ENCODE assay signal across 1 cellular context in the genomic region with DNA sequence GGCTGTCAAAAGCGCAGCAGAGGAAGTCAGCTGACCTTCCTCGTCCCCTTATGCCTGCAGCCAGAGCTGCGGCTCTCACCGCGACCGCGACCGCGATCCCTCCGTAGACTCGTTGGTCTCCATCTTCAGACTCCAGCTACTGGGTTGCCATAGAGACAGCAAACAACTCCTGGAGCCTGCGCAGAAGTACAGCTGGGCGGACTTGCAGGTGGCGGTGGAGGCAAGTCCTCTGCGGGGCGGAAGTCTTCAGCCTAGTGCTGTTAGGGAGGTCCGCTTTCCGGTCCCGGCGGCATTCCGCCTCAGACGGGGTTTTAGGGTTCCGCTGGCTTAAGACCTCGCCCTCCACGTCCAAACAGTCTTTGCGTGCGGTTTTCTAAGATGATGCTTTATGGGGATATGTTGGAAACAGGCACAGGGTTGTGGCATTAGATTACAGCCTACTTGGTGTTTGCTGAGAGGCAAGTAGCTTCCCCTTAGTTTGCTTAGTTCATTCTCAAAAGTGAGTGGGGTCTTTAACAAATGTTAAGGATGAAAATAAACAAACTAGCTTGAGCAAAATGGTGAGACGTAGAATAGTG.
A peak's percentile ranks its signal among the peaks of the same experiment; 100 is the strongest.
TF ChIP-seq lines count a peak whose summit lies in the region.

SPAG8 (minus strand) TSS at position 238 of the 578 bp plus-strand sequence; CDS start at position 123, 115 bp downstream.

TF ChIP-seq in K562, 482 proteins besides CTCF, POLR2A, EP300 and RAD21 (continued from another document and continues in another):
- TF ChIP-seq ZNF280B (CRISPR knock-in tag; IDR thresholded peaks at IDR 0.05) (no peak), CBX5 (IDR thresholded peaks at IDR 0.05; ENCODE audit: borderline replicate concordance, low read depth) (no peak), SMARCA5 (IDR thresholded peaks at IDR 0.05) (no peak), POU5F1 (IDR thresholded peaks at IDR 0.05; ENCODE audit: borderline replicate concordance, low read depth, low read length, partially characterized antibody) (no peak), ZNF766 (CRISPR knock-in tag; conservative IDR thresholded peaks at IDR 0.05) (no peak), ZNF445 (CRISPR knock-in tag; IDR thresholded peaks at IDR 0.05; ENCODE audit: low read depth) (no peak), MECOM (CRISPR knock-in tag; IDR thresholded peaks at IDR 0.05) (no peak), FOXM1 (IDR thresholded peaks at IDR 0.05; ENCODE audit: low read depth) (no peak), FOXM1 (CRISPR knock-in tag; IDR thresholded peaks at IDR 0.05; ENCODE audit: low read depth) (no peak), KLF6 (CRISPR knock-in tag; IDR thresholded peaks at IDR 0.05; ENCODE audit: borderline replicate concordance) (no peak), MYC (IDR thresholded peaks at IDR 0.05; ENCODE audit: low read depth, low read length) (peak; percentile 23; the same call in 1 of the 2 replicates), MYC (CRISPR knock-in tag; IDR thresholded peaks at IDR 0.05; ENCODE audit: borderline replicate concordance, low read depth) (no peak), IRF1 (CRISPR knock-in tag; IDR thresholded peaks at IDR 0.05; ENCODE audit: borderline replicate concordance) (no peak), ADNP (tag; IDR thresholded peaks at IDR 0.05) (no peak), CREBBP (IDR thresholded peaks at IDR 0.05; ENCODE audit: low read depth, low read length) (no peak), NFATC3 (IDR thresholded peaks at IDR 0.05) (no peak), ZNF146 (CRISPR knock-in tag; IDR thresholded peaks at IDR 0.05; ENCODE audit: unreplicated experiment) (no peak), GTF2A2 (tag; IDR thresholded peaks at IDR 0.05) (no peak), NONO (IDR thresholded peaks at IDR 0.05; ENCODE audit: low read depth in 2 of 2, low read length in 1 of 2) (no peak), BRD4 (IDR thresholded peaks at IDR 0.05) (no peak), PRPF4 (IDR thresholded peaks at IDR 0.05; ENCODE audit: insufficient read depth, low read depth, low read length, poor library complexity, severe bottlenecking) (no peak), ZKSCAN1 (IDR thresholded peaks at IDR 0.05; ENCODE audit: low read depth, low read length) (no peak), ZNF695 (CRISPR knock-in tag; IDR thresholded peaks at IDR 0.05) (no peak), HMG20B (CRISPR knock-in tag; IDR thresholded peaks at IDR 0.05) (no peak), PHF20 (IDR thresholded peaks at IDR 0.05; ENCODE audit: partially characterized antibody) (peak; percentile 36), SNIP1 (IDR thresholded peaks at IDR 0.05; ENCODE audit: low read depth) (no peak), HDAC6 (IDR thresholded peaks at IDR 0.05; ENCODE audit: low read depth, low read length) (no peak), FOXA3 (CRISPR knock-in tag; conservative IDR thresholded peaks at IDR 0.05 in 1 of 2, IDR thresholded peaks at IDR 0.05 in 1 of 2) (no peak; a peak in 1 of 4 replicates), KHSRP (IDR thresholded peaks at IDR 0.05) (no peak), HSF4 (CRISPR knock-in tag; IDR thresholded peaks at IDR 0.05; ENCODE audit: borderline replicate concordance) (no peak), CEBPB (tag; IDR thresholded peaks at IDR 0.05) (no peak), ZNF407 (IDR thresholded peaks at IDR 0.05; ENCODE audit: low read depth) (no peak), ZNF282 (CRISPR knock-in tag; IDR thresholded peaks at IDR 0.05) (no peak), ZNF583 (CRISPR knock-in tag; IDR thresholded peaks at IDR 0.05) (no peak), POLR2AphosphoS5 (IDR thresholded peaks at IDR 0.05; ENCODE audit: control insufficient read depth, insufficient read depth, low read depth, low read length) (no peak), RB1 (IDR thresholded peaks at IDR 0.05; ENCODE audit: low read depth) (peak; percentile 49; the same call in 1 of the 2 replicates), ZBTB33 (CRISPR knock-in tag; IDR thresholded peaks at IDR 0.05) (no peak), TEAD1 (CRISPR knock-in tag; IDR thresholded peaks at IDR 0.05) (peak in 1 of 2 experiments; percentile 48; a peak in 1 of 4 replicates), RBM39 (optimal IDR thresholded peaks at IDR 0.05; ENCODE audit: low read depth, low read length) (no peak), ELF4 (CRISPR knock-in tag; IDR thresholded peaks at IDR 0.05) (no peak), TRIM28 (IDR thresholded peaks at IDR 0.05) (no peak), FOXJ3 (CRISPR knock-in tag; IDR thresholded peaks at IDR 0.05) (no peak), ASH1L (IDR thresholded peaks at IDR 0.05; ENCODE audit: borderline replicate concordance, low read depth, partially characterized antibody) (no peak), NCOA2 (IDR thresholded peaks at IDR 0.05; ENCODE audit: partially characterized antibody in 2 of 2) (no peak), POLR2G (IDR thresholded peaks at IDR 0.05; ENCODE audit: low read depth, low read length) (peak; percentile 59), JUN (IDR thresholded peaks at IDR 0.05; ENCODE audit: borderline replicate concordance, low read depth, low read length) (peak; percentile 34; the same call in 1 of the 2 replicates), JUN (CRISPR knock-in tag; IDR thresholded peaks at IDR 0.05; ENCODE audit: borderline replicate concordance) (no peak), NFE2 (IDR thresholded peaks at IDR 0.05; ENCODE audit: low read depth) (no peak), BDP1 (IDR thresholded peaks at IDR 0.05; ENCODE audit: insufficient read depth, insufficient read length) (no peak), RBM17 (IDR thresholded peaks at IDR 0.05; ENCODE audit: borderline replicate concordance, low read depth, low read length) (no peak), COPS2 (conservative IDR thresholded peaks at IDR 0.05) (no peak), DEAF1 (CRISPR knock-in tag; IDR thresholded peaks at IDR 0.05) (no peak)
- TF ChIP-seq, protein P1, sequence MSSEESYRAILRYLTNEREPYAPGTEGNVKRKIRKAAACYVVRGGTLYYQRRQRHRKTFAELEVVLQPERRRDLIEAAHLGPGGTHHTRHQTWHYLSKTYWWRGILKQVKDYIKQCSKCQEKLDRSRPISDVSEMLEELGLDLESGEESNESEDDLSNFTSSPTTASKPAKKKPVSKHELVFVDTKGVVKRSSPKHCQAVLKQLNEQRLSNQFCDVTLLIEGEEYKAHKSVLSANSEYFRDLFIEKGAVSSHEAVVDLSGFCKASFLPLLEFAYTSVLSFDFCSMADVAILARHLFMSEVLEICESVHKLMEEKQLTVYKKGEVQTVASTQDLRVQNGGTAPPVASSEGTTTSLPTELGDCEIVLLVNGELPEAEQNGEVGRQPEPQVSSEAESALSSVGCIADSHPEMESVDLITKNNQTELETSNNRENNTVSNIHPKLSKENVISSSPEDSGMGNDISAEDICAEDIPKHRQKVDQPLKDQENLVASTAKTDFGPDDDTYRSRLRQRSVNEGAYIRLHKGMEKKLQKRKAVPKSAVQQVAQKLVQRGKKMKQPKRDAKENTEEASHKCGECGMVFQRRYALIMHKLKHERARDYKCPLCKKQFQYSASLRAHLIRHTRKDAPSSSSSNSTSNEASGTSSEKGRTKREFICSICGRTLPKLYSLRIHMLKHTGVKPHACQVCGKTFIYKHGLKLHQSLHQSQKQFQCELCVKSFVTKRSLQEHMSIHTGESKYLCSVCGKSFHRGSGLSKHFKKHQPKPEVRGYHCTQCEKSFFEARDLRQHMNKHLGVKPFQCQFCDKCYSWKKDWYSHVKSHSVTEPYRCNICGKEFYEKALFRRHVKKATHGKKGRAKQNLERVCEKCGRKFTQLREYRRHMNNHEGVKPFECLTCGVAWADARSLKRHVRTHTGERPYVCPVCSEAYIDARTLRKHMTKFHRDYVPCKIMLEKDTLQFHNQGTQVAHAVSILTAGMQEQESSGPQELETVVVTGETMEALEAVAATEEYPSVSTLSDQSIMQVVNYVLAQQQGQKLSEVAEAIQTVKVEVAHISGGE (CRISPR knock-in tag; IDR thresholded peaks at IDR 0.05), result peak; percentile 92 to 99 (median 97); a peak in 5 of 6 replicates
